Comparison of ENCODE assay signal across 1 cellular context in the genomic region with DNA sequence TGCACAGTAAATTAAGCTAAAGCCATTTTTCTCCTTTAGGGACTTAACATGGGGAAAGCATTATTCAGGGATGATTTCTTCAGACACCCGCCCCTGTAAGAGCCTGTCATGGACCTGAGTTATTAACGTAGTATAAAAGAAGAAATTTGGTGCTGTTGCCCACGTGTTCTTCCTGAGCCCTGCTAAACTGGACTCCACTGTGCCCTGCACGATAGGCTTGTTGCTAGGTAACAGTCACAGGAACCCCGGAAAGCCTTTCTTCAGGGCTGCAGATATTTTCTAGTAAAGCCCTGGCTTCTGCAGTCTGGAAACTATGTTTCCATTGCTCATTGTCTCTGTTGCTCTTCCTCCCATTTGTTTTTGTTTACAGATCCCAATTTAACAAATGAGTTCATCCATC.
TF ChIP-seq lines count a peak whose summit lies in the region.

No MANE protein-coding gene starts in this region.

TF ChIP-seq in H1, 55 proteins besides CTCF, POLR2A, EP300 and RAD21 (continued from another document):
- TF ChIP-seq, protein P1, sequence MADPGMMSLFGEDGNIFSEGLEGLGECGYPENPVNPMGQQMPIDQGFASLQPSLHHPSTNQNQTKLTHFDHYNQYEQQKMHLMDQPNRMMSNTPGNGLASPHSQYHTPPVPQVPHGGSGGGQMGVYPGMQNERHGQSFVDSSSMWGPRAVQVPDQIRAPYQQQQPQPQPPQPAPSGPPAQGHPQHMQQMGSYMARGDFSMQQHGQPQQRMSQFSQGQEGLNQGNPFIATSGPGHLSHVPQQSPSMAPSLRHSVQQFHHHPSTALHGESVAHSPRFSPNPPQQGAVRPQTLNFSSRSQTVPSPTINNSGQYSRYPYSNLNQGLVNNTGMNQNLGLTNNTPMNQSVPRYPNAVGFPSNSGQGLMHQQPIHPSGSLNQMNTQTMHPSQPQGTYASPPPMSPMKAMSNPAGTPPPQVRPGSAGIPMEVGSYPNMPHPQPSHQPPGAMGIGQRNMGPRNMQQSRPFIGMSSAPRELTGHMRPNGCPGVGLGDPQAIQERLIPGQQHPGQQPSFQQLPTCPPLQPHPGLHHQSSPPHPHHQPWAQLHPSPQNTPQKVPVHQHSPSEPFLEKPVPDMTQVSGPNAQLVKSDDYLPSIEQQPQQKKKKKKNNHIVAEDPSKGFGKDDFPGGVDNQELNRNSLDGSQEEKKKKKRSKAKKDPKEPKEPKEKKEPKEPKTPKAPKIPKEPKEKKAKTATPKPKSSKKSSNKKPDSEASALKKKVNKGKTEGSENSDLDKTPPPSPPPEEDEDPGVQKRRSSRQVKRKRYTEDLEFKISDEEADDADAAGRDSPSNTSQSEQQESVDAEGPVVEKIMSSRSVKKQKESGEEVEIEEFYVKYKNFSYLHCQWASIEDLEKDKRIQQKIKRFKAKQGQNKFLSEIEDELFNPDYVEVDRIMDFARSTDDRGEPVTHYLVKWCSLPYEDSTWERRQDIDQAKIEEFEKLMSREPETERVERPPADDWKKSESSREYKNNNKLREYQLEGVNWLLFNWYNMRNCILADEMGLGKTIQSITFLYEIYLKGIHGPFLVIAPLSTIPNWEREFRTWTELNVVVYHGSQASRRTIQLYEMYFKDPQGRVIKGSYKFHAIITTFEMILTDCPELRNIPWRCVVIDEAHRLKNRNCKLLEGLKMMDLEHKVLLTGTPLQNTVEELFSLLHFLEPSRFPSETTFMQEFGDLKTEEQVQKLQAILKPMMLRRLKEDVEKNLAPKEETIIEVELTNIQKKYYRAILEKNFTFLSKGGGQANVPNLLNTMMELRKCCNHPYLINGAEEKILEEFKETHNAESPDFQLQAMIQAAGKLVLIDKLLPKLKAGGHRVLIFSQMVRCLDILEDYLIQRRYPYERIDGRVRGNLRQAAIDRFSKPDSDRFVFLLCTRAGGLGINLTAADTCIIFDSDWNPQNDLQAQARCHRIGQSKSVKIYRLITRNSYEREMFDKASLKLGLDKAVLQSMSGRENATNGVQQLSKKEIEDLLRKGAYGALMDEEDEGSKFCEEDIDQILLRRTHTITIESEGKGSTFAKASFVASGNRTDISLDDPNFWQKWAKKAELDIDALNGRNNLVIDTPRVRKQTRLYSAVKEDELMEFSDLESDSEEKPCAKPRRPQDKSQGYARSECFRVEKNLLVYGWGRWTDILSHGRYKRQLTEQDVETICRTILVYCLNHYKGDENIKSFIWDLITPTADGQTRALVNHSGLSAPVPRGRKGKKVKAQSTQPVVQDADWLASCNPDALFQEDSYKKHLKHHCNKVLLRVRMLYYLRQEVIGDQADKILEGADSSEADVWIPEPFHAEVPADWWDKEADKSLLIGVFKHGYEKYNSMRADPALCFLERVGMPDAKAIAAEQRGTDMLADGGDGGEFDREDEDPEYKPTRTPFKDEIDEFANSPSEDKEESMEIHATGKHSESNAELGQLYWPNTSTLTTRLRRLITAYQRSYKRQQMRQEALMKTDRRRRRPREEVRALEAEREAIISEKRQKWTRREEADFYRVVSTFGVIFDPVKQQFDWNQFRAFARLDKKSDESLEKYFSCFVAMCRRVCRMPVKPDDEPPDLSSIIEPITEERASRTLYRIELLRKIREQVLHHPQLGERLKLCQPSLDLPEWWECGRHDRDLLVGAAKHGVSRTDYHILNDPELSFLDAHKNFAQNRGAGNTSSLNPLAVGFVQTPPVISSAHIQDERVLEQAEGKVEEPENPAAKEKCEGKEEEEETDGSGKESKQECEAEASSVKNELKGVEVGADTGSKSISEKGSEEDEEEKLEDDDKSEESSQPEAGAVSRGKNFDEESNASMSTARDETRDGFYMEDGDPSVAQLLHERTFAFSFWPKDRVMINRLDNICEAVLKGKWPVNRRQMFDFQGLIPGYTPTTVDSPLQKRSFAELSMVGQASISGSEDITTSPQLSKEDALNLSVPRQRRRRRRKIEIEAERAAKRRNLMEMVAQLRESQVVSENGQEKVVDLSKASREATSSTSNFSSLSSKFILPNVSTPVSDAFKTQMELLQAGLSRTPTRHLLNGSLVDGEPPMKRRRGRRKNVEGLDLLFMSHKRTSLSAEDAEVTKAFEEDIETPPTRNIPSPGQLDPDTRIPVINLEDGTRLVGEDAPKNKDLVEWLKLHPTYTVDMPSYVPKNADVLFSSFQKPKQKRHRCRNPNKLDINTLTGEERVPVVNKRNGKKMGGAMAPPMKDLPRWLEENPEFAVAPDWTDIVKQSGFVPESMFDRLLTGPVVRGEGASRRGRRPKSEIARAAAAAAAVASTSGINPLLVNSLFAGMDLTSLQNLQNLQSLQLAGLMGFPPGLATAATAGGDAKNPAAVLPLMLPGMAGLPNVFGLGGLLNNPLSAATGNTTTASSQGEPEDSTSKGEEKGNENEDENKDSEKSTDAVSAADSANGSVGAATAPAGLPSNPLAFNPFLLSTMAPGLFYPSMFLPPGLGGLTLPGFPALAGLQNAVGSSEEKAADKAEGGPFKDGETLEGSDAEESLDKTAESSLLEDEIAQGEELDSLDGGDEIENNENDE (IDR thresholded peaks at IDR 0.05; ENCODE audit: insufficient replicate concordance, low read length), result no peak
- TF ChIP-seq CEBPB (IDR thresholded peaks at IDR 0.05; ENCODE audit: low read depth, low read length) (no peak), KDM1A (IDR thresholded peaks at IDR 0.05; ENCODE audit: borderline replicate concordance, low read length) (no peak), ZNF274 (IDR thresholded peaks at IDR 0.05; ENCODE audit: borderline replicate concordance, extremely low read depth, low read length) (no peak), HDAC2 (IDR thresholded peaks at IDR 0.05; ENCODE audit: borderline replicate concordance in 1 of 2, low read depth in 2 of 2, low read length in 2 of 2) (no peak), EGR1 (IDR thresholded peaks at IDR 0.05; ENCODE audit: borderline replicate concordance, low read depth, low read length) (no peak), RXRA (IDR thresholded peaks at IDR 0.05; ENCODE audit: insufficient read depth, low read depth, low read length) (no peak), TEAD4 (IDR thresholded peaks at IDR 0.05; ENCODE audit: low read depth, low read length) (no peak), HDAC6 (IDR thresholded peaks at IDR 0.05; ENCODE audit: low read depth, low read length) (no peak), CBX8 (IDR thresholded peaks at IDR 0.05; ENCODE audit: borderline replicate concordance, low read depth, low read length) (no peak), GABPA (IDR thresholded peaks at IDR 0.05; ENCODE audit: borderline replicate concordance, insufficient read depth, low read length) (no peak), SIX5 (IDR thresholded peaks at IDR 0.05; ENCODE audit: low read depth, low read length) (no peak), TBP (IDR thresholded peaks at IDR 0.05; ENCODE audit: low read depth, low read length) (no peak), KDM5A (IDR thresholded peaks at IDR 0.05; ENCODE audit: low read length) (no peak), CREB1 (IDR thresholded peaks at IDR 0.05) (no peak), SIRT6 (IDR thresholded peaks at IDR 0.05; ENCODE audit: low read length) (no peak), JUN (IDR thresholded peaks at IDR 0.05; ENCODE audit: low read depth, low read length) (no peak)
